In the genomic region with DNA sequence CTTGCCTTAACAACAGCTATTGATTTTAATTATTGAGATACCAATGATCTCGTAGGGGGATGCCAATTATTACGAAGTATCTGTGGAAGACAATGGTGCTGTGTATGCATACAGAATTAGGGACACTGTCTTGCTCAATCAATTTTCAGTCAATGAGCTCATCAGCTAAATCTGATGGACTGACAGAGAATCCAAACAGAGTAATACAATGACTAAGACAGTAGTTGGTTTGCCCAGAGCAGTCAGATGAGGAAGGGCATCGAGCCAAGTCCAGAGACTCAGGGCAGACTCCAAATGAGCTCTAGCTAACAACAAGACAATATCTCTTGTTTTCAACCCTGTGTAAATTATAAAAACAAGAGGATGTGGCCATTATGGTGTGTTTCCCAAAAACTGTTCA, we compare ENCODE assay signal across 9 cellular contexts. TPM values are rescaled to one million over a fixed set of nuclear protein-coding genes. Genes with fewer than 3 reads are reported as not detected.
DNase-seq lines count a peak whose midpoint lies in the region; ATAC-seq and TF ChIP-seq lines count a peak whose summit lies in the region.
"Had no signal": no experiment of that assay in that cellular context is flagged by ENCODE, and none has a peak within 500 bp of the region (broad histone marks: within the 10 kb centered on the region; RNA-seq: fewer than 3 reads in every experiment).

No MANE protein-coding gene starts in this region.

- H2BK5ac ChIP-seq in mesendoderm (ENCODE audit: low read length) = no peak overlapping the region

- H3K4me1 ChIP-seq in mucosa of descending colon (ENCODE audit: low read depth) (no peaks in the 10 kb centered on the region), mesendoderm (ENCODE audit: control insufficient read depth, low read depth, low read length) (no peaks in the 10 kb centered on the region)

- H4K8ac ChIP-seq in mesendoderm (ENCODE audit: low read depth, low read length) = no peak overlapping the region

- intact Hi-C loops in mucosa of descending colon (cut with DNase I, micrococcal nuclease) = no loop called here

- H3K79me1 ChIP-seq in mesendoderm (ENCODE audit: low read length) = no peaks in the 10 kb centered on the region

- no peaks in the 10 kb centered on the region for H3K79me2 ChIP-seq in mesendoderm (ENCODE audit: control insufficient read depth, insufficient read depth, low read length)

- no peaks in the 10 kb centered on the region for H3K9me3 ChIP-seq in mucosa of descending colon

- no peak overlapping the region for H3K4me3 ChIP-seq in mucosa of descending colon
- H3K4me3 ChIP-seq in mesendoderm (ENCODE audit: low read length) = no peak overlapping the region

- H3K27ac ChIP-seq in epithelial cell of prostate (peak overlapping the region; percentile 18), mesendoderm (ENCODE audit: low read depth, low read length) (no peak overlapping the region)

- H3K4me2 ChIP-seq in mesendoderm (ENCODE audit: low read length) = no peak overlapping the region

- no peak overlapping the region for H3K4ac ChIP-seq in mesendoderm (ENCODE audit: low read depth, low read length)

- no peak overlapping the region for H2BK120ac ChIP-seq in mesendoderm (ENCODE audit: low read depth, low read length)

- no peak overlapping the region for H2AK5ac ChIP-seq in mesendoderm (ENCODE audit: low read length)

- no peak for TF ChIP-seq CTCF in mucosa of descending colon (IDR thresholded peaks at IDR 0.05)

- no peak overlapping the region for H3K56ac ChIP-seq in mesendoderm (ENCODE audit: low read length)

- ATAC-seq in mucosa of descending colon (peak; percentile 36), HG03159 (IDR thresholded peaks at IDR 0.05; ENCODE audit: unreplicated experiment) (no peak)

- no peak overlapping the region for H4K5ac ChIP-seq in mesendoderm (ENCODE audit: low read length)

- peaks cover 2% of the 10 kb centered on the region for H3K27me3 ChIP-seq in mesendoderm (ENCODE audit: insufficient read depth, low read length, poor library complexity)

- H3K9ac ChIP-seq in mesendoderm (ENCODE audit: low read length) = no peak overlapping the region

- peak; percentile 84 for DNase-seq in COLO829 (ENCODE audit: low spot score)
- peak; percentile 41 for DNase-seq in OCI-M1 (lab: John Stamatoyannopoulos, UW)
- DNase-seq in epithelial cell of prostate (ENCODE audit: low read depth, low spot score) = peak; percentile 75
- DNase-seq in mucosa of descending colon = no peak
- no peak for DNase-seq in DMS153 (lab: John Stamatoyannopoulos, UW)
- no peak for DNase-seq in mesendoderm
- no peak for DNase-seq in NCI-H82 (lab: John Stamatoyannopoulos, UW)
- DNase-seq: GF-D8 had no signal

- no CpG with 5 or more reads among the region's 3 CpGs for WGBS in mesendoderm (ENCODE audit: extremely low coverage, insufficient coverage, low lambda C conversion rate)

- H3K23ac ChIP-seq in mesendoderm (ENCODE audit: low read length) = no peak overlapping the region

- no peak overlapping the region for H2BK15ac ChIP-seq in mesendoderm (replicated peaks; ENCODE audit: low read depth)

- H3K36me3 ChIP-seq in mucosa of descending colon (ENCODE audit: low read depth) = no peaks in the 10 kb centered on the region
- H3K36me3 ChIP-seq in mesendoderm (ENCODE audit: control insufficient read depth, insufficient read depth, low read length) = no peaks in the 10 kb centered on the region

- H3K18ac ChIP-seq in mesendoderm (ENCODE audit: low read length) = no peak overlapping the region

RNA-seq across cellular contexts. Expression of gene GSX2, which starts 14.7 kb away (rescaled TPM):
- not detected for total RNA-seq in mucosa of descending colon
- polyA plus RNA-seq in mesendoderm (2013, experiment 1 of 2) = not detected
- 0.04 TPM for polyA plus RNA-seq in mesendoderm (2013, experiment 2 of 2)

RNA-seq across cellular contexts. Expression of gene CHIC2, which starts 20.9 kb away (rescaled TPM):
- 10 to 100 TPM; 22.6 to 27.5 (median 22.9) TPM for total RNA-seq in mucosa of descending colon
- 6.8 TPM for polyA plus RNA-seq in mesendoderm (2013, experiment 1 of 2)
- 7.5 TPM for polyA plus RNA-seq in mesendoderm (2013, experiment 2 of 2)

Comparison
In these comparisons a context has a peak if more than half of its experiments do, and no peak if none do; other contexts are left out.
1. DNase-seq: peak in COLO829 (single experiment), OCI-M1 (single experiment) and epithelial cell of prostate (single experiment); none in mucosa of descending colon (0 of 3), DMS153 (single experiment), mesendoderm (single experiment) and NCI-H82 (single experiment).